ENCODE assay signal across 26 cellular contexts in genomic region chr6:96727144-96727543, GRCh38.
"Had no signal": no experiment of that assay in that cellular context is flagged by ENCODE, and none has a peak within 500 bp of the region (broad histone marks: within the 10 kb centered on the region; RNA-seq: fewer than 3 reads in every experiment).

No MANE protein-coding gene starts in this region.

- H3K27ac ChIP-seq: left lung, ovary, skin epidermis, stomach, testis, thyroid gland, transverse colon, upper lobe of left lung, vagina had no signal

- DNase-seq: immature natural killer cell; kidney; left colon; left lung; mesendoderm; naive thymus-derived CD4-positive, alpha-beta T cell; ovary; retina; right cardiac atrium; stimulated activated CD4-positive, alpha-beta T cell treated with anti-CD3 and anti-CD28 coated beads, Interleukin-12 subunit alpha, Interleukin-12 subunit beta, amount 100 ng/mL, for 4 hours; stimulated activated CD4-positive, alpha-beta T cell treated with anti-CD3 and anti-CD28 coated beads, Interleukin-15, amount 100 ng/mL, for 24 hours; stimulated activated CD4-positive, alpha-beta T cell treated with anti-CD3 and anti-CD28 coated beads, Interleukin-2, amount 100 ng/mL, for 24 hours; stimulated activated CD4-positive, alpha-beta T cell treated with anti-CD3 and anti-CD28 coated beads, Interleukin-4, amount 100 ng/mL, for 1 hour; stimulated activated naive B cell treated with anti-CD40 and anti-IgM and Interleukin-4, amounts not matched to agents 10 μg/mL and 1 μg/mL and 100 μg/mL, for 72 hours; stimulated activated naive CD8-positive, alpha-beta T cell treated with anti-CD3 and anti-CD28 coated beads, Interleukin-15, Interleukin-2, amounts not matched to agents 100 U/mL and 50 U/mL, for 24 hours; stomach; testis; thyroid gland; transverse colon; upper lobe of left lung had no signal

- H3K9me3 ChIP-seq: left lung, ovary, stomach, testis, thyroid gland, transverse colon, upper lobe of left lung, vagina had no signal

- H3K36me3 ChIP-seq: left lung, ovary, stomach, thyroid gland, transverse colon, upper lobe of left lung, vagina had no signal

- H3K4me1 ChIP-seq: left lung, testis, thyroid gland, transverse colon, upper lobe of left lung, vagina had no signal

- H3K27me3 ChIP-seq: left lung, ovary, stomach, testis, thyroid gland, transverse colon, upper lobe of left lung, vagina had no signal

- ATAC-seq: left colon; left lung; naive thymus-derived CD4-positive, alpha-beta T cell; natural killer cell treated with Interleukin-12 subunit alpha and Interleukin-12 subunit beta and Interleukin-15 and Interleukin-18, amount 100 ng/mL, for 72 hours; right cardiac atrium; sciatic nerve; stimulated activated naive B cell treated with anti-CD40 and anti-IgM and Interleukin-4, amounts not matched to agents 10 μg/mL and 1 μg/mL and 100 μg/mL, for 72 hours; stimulated activated naive CD8-positive, alpha-beta T cell treated with anti-CD3 and anti-CD28 coated beads, Interleukin-15, Interleukin-2, amounts not matched to agents 100 U/mL and 50 U/mL, for 24 hours had no signal

- H3K4me3 ChIP-seq: left lung, lung, ovary, skin epidermis, stomach, testis, thyroid gland, transverse colon, upper lobe of left lung, vagina had no signal

- FAIRE-seq: islet of Langerhans, kidney had no signal
